Comparison of ENCODE assay signal across 30 cellular contexts in genomic region chr3:166123576-166123975, GRCh38.
A peak's percentile ranks its signal among the peaks of the same experiment; 100 is the strongest.
DNase-seq lines count a peak whose midpoint lies in the region; ATAC-seq, FAIRE-seq and TF ChIP-seq lines count a peak whose summit lies in the region.
"Had no signal": no experiment of that assay in that cellular context is flagged by ENCODE, and none has a peak within 500 bp of the region (broad histone marks: within the 10 kb centered on the region; RNA-seq: fewer than 3 reads in every experiment).

No MANE protein-coding gene starts in this region.

- no peaks in the 10 kb centered on the region for H4K20me1 ChIP-seq in Karpas-422 (ENCODE audit: insufficient read depth, low read depth, low read length)

- no peaks in the 10 kb centered on the region for H3K79me2 ChIP-seq in Karpas-422 (ENCODE audit: low read length)
- H3K79me2 ChIP-seq: hepatocyte had no signal

- no peak for TF ChIP-seq POLR2A in H54 (IDR thresholded peaks at IDR 0.05; ENCODE audit: low read depth, low read length)

- no peaks in the 10 kb centered on the region for H3K36me3 ChIP-seq in Karpas-422 (ENCODE audit: insufficient read depth, low read length)
- H3K36me3 ChIP-seq: brain microvascular endothelial cell, HAP-1, thoracic aorta, WERI-Rb-1 had no signal

- no peak for ATAC-seq in activated CD4-positive, CD25-positive, alpha-beta regulatory T cell treated with anti-CD3 and anti-CD28 coated beads, Interleukin-2, amount 50 U/mL, for 24 hours
- ATAC-seq: Panc1; stimulated activated naive B cell treated with anti-CD40 and anti-IgM and Interleukin-4, amounts not matched to agents 10 μg/mL and 1 μg/mL and 100 μg/mL, for 72 hours had no signal

- H3K4me1 ChIP-seq in Karpas-422 (ENCODE audit: low read length) = no peaks in the 10 kb centered on the region

- no peak overlapping the region for H2AFZ ChIP-seq in Karpas-422 (ENCODE audit: low read length)
- H2AFZ ChIP-seq: hepatocyte had no signal

- H3K27ac ChIP-seq in epithelial cell of prostate = peak overlapping the region; percentile 40
- no peak overlapping the region for H3K27ac ChIP-seq in Karpas-422 (ENCODE audit: low read length)
- H3K27ac ChIP-seq: brain microvascular endothelial cell, hepatocyte, KMS-11, thoracic aorta, WERI-Rb-1 had no signal

- no peak overlapping the region for H3K4me3 ChIP-seq in Karpas-422 (ENCODE audit: low read length)
- H3K4me3 ChIP-seq: HAP-1, hepatocyte, thoracic aorta had no signal

- DNase-seq in H54 (ENCODE audit: insufficient read length, low spot score) (peak; percentile 0), RKO (ENCODE audit: low spot score) (peak; percentile 48), epithelial cell of prostate (ENCODE audit: low read depth, low spot score) (no peak), kidney tubule cell (ENCODE audit: low spot score) (peak; percentile 29), Karpas-422 (no peak), medulla oblongata (ENCODE audit: extremely low spot score) (no peak), NCI-H748 treated with DMSO at 0.1 percent for 48 hours (lab: John Stamatoyannopoulos, UW) (no peak)
- DNase-seq: activated CD4-positive, alpha-beta T cell treated with anti-CD3 and anti-CD28 coated beads, Interleukin-2, amount 50 U/mL, for 1 hour; activated naive CD8-positive, alpha-beta T cell treated with anti-CD3 and anti-CD28 coated beads for 36 hours; brain microvascular endothelial cell; CD4-positive, CD25-positive, alpha-beta regulatory T cell; DMS153; endodermal cell; NCI-H1048; NCI-H187 treated with DMSO at 0.1 percent for 48 hours; NCI-H446; nucleus accumbens; small intestine; stimulated activated naive B cell treated with anti-CD40 and anti-IgM and Interleukin-4, amounts not matched to agents 10 μg/mL and 1 μg/mL and 100 μg/mL, for 72 hours; T-helper 2 cell; WERI-Rb-1 had no signal

- no peaks in the 10 kb centered on the region for H3K9me2 ChIP-seq in Karpas-422 (replicated peaks; ENCODE audit: insufficient read depth, low read length)

- H3K9me3 ChIP-seq in Karpas-422 (ENCODE audit: low read length) = peaks cover 9% of the 10 kb centered on the region
- H3K9me3 ChIP-seq: HAP-1, thoracic aorta had no signal

- H3K27me3 ChIP-seq in Karpas-422 (ENCODE audit: low read length) = no peaks in the 10 kb centered on the region
- H3K27me3 ChIP-seq: brain microvascular endothelial cell, hepatocyte had no signal

- no peak for FAIRE-seq in H54 (lab: Jason Lieb, UNC)
- FAIRE-seq: colon, G401.6, islet of Langerhans, small intestine had no signal

- no peak overlapping the region for H3K4me2 ChIP-seq in Karpas-422 (ENCODE audit: low read depth, low read length, poor library complexity, severe bottlenecking)
- H3K4me2 ChIP-seq: hepatocyte, KMS-11 had no signal

- no peak overlapping the region for H3K9ac ChIP-seq in Karpas-422 (ENCODE audit: low read length)
- H3K9ac ChIP-seq: KMS-11 had no signal

Comparison
In these comparisons a context has a peak if more than half of its experiments do, and no peak if none do; other contexts are left out.
1. DNase-seq: peak in H54 (single experiment), RKO (single experiment) and kidney tubule cell (single experiment); none in epithelial cell of prostate (single experiment), Karpas-422 (single experiment), medulla oblongata (single experiment) and NCI-H748 treated with DMSO at 0.1 percent for 48 hours (single experiment).